In the genomic region with DNA sequence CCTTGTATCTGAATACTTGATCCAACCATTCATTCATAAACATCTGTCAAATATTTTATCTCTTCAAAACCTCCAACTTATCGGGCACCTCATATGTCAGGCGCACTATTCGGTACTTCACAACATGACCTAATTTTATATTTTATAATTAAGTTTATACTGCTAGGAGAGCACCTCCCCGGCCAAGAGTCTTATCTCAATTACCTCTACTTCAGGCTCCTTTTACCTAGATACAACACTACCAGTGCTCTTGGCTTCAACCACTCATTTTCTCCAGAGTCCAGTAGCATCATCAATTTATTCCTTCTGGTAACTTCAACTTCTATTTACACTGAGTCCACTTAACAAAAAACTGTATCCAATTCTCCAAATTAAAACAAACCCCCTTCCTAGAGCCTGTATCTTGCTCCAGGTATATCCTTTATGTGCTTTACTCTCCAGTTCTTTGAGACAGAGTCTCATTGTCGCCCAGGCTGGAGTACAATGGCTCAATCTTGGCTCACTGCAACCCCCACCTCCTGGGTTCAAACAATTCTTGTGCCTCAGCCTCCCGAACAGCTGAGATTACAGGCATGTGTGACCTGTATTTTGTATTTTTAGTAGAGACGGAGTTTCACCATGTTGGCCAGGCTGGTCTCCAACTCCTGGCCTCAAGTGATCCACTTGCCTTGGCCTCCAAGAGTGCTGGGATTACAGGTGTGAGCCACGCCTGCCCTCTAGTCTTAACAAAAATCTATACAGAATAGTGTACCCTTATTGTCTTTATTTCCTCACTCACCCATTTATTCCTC, we compare ENCODE assay signal across 20 cellular contexts. TPM values are rescaled to one million over a fixed set of nuclear protein-coding genes. Genes with fewer than 3 reads are reported as not detected.
DNase-seq lines count a peak whose midpoint lies in the region; ATAC-seq and TF ChIP-seq lines count a peak whose summit lies in the region.
"Had no signal": no experiment of that assay in that cellular context is flagged by ENCODE, and none has a peak within 500 bp of the region (broad histone marks: within the 10 kb centered on the region; RNA-seq: fewer than 3 reads in every experiment).

No MANE protein-coding gene starts in this region.

- no peaks in the 10 kb centered on the region for H3K9me3 ChIP-seq in T-helper 17 cell (ENCODE audit: control insufficient read depth, low read length, poor library complexity, severe bottlenecking)
- H3K9me3 ChIP-seq: BLaER1 treated with 17β-estradiol and CSF1 and Interleukin-3, amounts not matched to agents 10 nM and 100 nM; SJCRH30 had no signal

- H3K36me3 Mint-ChIP-seq in natural killer cell (no peaks in the 10 kb centered on the region), T-helper 17 cell (ENCODE audit: low read depth) (no peaks in the 10 kb centered on the region), memory B cell (peaks cover 12% of the 10 kb centered on the region)
- no peaks in the 10 kb centered on the region for H3K36me3 Mint-ChIP-seq in natural killer cell treated with Interleukin-12 subunit alpha and Interleukin-12 subunit beta and Interleukin-15 and Interleukin-18, amount 100 ng/mL, for 72 hours

- ATAC-seq in natural killer cell: no peak
- ATAC-seq in natural killer cell treated with Interleukin-12 subunit alpha and Interleukin-12 subunit beta and Interleukin-15 and Interleukin-18, amount 100 ng/mL, for 72 hours: no peak
- no peak for ATAC-seq in T-helper 17 cell
- ATAC-seq in memory B cell (ENCODE audit: low read depth): no peak
- no peak for ATAC-seq in GM19035 (IDR thresholded peaks at IDR 0.05; ENCODE audit: unreplicated experiment)
- ATAC-seq in HG03280 (IDR thresholded peaks at IDR 0.05; ENCODE audit: unreplicated experiment): no peak
- ATAC-seq: HepG2 had no signal

- no peak for DNase-seq in natural killer cell
- DNase-seq in natural killer cell treated with Interleukin-12 subunit alpha and Interleukin-12 subunit beta and Interleukin-15 and Interleukin-18, amount 100 ng/mL, for 72 hours (ENCODE audit: low spot score): no peak
- no peak for DNase-seq in T-helper 17 cell
- DNase-seq in memory B cell (ENCODE audit: low spot score in 2 of 2): no peak
- DNase-seq in H4 (ENCODE audit: low spot score): no peak
- DNase-seq: COR-L47, DMS 273 treated with DMSO at 0.1 percent for 48 hours, DND-41, H9, Karpas-422, NCI-H1436, NCI-H1930, NCI-H226, NCI-H524 treated with DMSO at 0.1 percent for 48 hours, RPMI8226, SJCRH30 had no signal

- H3K4me3 Mint-ChIP-seq in natural killer cell (no peak overlapping the region), T-helper 17 cell (no peak overlapping the region), memory B cell (no peak overlapping the region)
- no peak overlapping the region for H3K4me3 Mint-ChIP-seq in natural killer cell treated with Interleukin-12 subunit alpha and Interleukin-12 subunit beta and Interleukin-15 and Interleukin-18, amount 100 ng/mL, for 72 hours
- H3K4me3 Mint-ChIP-seq: H9 had no signal

- H3K27ac Mint-ChIP-seq in natural killer cell: peak overlapping the region; percentile 9 to 17
- H3K27ac Mint-ChIP-seq in natural killer cell treated with Interleukin-12 subunit alpha and Interleukin-12 subunit beta and Interleukin-15 and Interleukin-18, amount 100 ng/mL, for 72 hours: no peak overlapping the region
- H3K27ac Mint-ChIP-seq in T-helper 17 cell: peak overlapping the region; percentile 74
- H3K27ac Mint-ChIP-seq in memory B cell: peak overlapping the region; percentile 47
- H3K27ac Mint-ChIP-seq: H9 had no signal

- intact Hi-C loops in natural killer cell (cut with micrococcal nuclease): no loop called here

- H3K4me1 Mint-ChIP-seq in natural killer cell: peaks cover 55 to 67% of the 10 kb centered on the region in 2 donors
- H3K4me1 Mint-ChIP-seq in natural killer cell treated with Interleukin-12 subunit alpha and Interleukin-12 subunit beta and Interleukin-15 and Interleukin-18, amount 100 ng/mL, for 72 hours (ENCODE audit: low read depth in 2 of 2): peaks cover 24 to 33% of the 10 kb centered on the region in 2 donors
- peaks cover 37% of the 10 kb centered on the region for H3K4me1 Mint-ChIP-seq in T-helper 17 cell
- H3K4me1 Mint-ChIP-seq in memory B cell: peaks cover 34% of the 10 kb centered on the region

- no peaks in the 10 kb centered on the region for H3K27me3 Mint-ChIP-seq in natural killer cell (ENCODE audit: low read depth in 2 of 2)
- H3K27me3 Mint-ChIP-seq in natural killer cell treated with Interleukin-12 subunit alpha and Interleukin-12 subunit beta and Interleukin-15 and Interleukin-18, amount 100 ng/mL, for 72 hours: no peaks in the 10 kb centered on the region
- no peaks in the 10 kb centered on the region for H3K27me3 Mint-ChIP-seq in T-helper 17 cell
- H3K27me3 Mint-ChIP-seq in memory B cell: no peaks in the 10 kb centered on the region

- no peak for TF ChIP-seq CTCF in natural killer cell (IDR thresholded peaks at IDR 0.05)

- H3K9me3 Mint-ChIP-seq in natural killer cell (no peaks in the 10 kb centered on the region), memory B cell (no peaks in the 10 kb centered on the region)
- no peaks in the 10 kb centered on the region for H3K9me3 Mint-ChIP-seq in natural killer cell treated with Interleukin-12 subunit alpha and Interleukin-12 subunit beta and Interleukin-15 and Interleukin-18, amount 100 ng/mL, for 72 hours

RNA-seq across cellular contexts. Expression of a gene that starts 18.8 kb away (rescaled TPM):
- total RNA-seq in natural killer cell: 100 to 1,000 TPM; 144 to 176 (median 153) TPM
- 100 to 1,000 TPM; 100 to 140 TPM for total RNA-seq in natural killer cell treated with Interleukin-12 subunit alpha and Interleukin-12 subunit beta and Interleukin-15 and Interleukin-18, amount 100 ng/mL, for 72 hours
- 100 to 1,000 TPM; 124 to 152 TPM for total RNA-seq in T-helper 17 cell
- total RNA-seq in H4 (2014; rRNA removed; shearing (Covaris generic)): 142 and 151 TPM in 2 replicates

RNA-seq across cellular contexts. Expression of a gene that starts 20.5 kb away (rescaled TPM):
- 10 to 100 TPM in 1 of 3 donors, 1 to 10 TPM in 2; 8.8 to 14.2 (median 9.3) TPM for total RNA-seq in natural killer cell
- total RNA-seq in natural killer cell treated with Interleukin-12 subunit alpha and Interleukin-12 subunit beta and Interleukin-15 and Interleukin-18, amount 100 ng/mL, for 72 hours: 10 to 100 TPM; 18.7 to 19.4 TPM
- 10 to 100 TPM; 11.9 to 13.2 TPM for total RNA-seq in T-helper 17 cell
- total RNA-seq in H4 (2014; rRNA removed; shearing (Covaris generic)): 29.0 and 42.3 TPM in 2 replicates

RNA-seq across cellular contexts. Expression of a gene that starts 43.7 kb away (rescaled TPM):
- total RNA-seq in natural killer cell: 1 to 10 TPM; 2.9 to 4.5 (median 3.3) TPM
- total RNA-seq in natural killer cell treated with Interleukin-12 subunit alpha and Interleukin-12 subunit beta and Interleukin-15 and Interleukin-18, amount 100 ng/mL, for 72 hours: 1 to 10 TPM; 4.4 to 6.9 TPM
- total RNA-seq in T-helper 17 cell: 1 to 10 TPM; 5.1 to 5.7 TPM
- total RNA-seq in H4 (2014; rRNA removed; shearing (Covaris generic)): 0.27 TPM in 1 of 2 replicates, not detected in the other

Comparison
In these comparisons a context has a peak if more than half of its experiments do, and no peak if none do; other contexts are left out.
1. H3K27ac Mint-ChIP-seq: peak in natural killer cell (2 of 2), T-helper 17 cell (single experiment) and memory B cell (single experiment); none in natural killer cell treated with Interleukin-12 subunit alpha and Interleukin-12 subunit beta and Interleukin-15 and Interleukin-18, amount 100 ng/mL, for 72 hours (0 of 2).